ENCODE assay signal across 21 cellular contexts in the genomic region with DNA sequence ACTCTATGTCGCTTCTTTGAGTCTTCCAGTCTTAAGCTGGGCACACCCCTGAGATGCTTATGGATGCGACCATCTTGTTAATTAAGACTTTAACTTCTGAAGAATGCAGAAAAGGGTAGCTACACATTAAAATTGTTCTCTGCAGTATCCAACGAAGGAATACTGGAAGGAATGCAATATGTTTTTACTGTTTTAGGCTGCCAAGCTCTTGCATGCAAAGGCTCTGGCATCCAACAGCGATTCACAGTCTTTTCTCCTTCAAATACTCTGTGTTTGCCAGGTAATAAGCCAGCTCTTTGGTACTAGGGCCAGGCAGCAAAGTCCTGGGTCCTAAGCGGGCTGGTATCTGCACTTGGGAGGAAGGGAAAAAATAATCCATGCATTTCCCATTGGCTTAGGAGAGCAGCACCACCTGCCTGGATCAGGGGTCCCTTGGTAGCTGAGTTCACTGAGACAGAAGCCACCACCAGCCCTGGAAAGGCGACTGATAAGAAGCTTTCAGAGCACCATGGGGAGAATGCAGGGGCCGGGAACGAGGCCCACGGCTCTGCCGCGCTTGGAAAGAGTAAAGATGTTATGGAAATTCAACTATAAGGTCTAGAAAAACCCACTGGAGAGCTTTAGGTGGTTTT.
"Had no signal": no experiment of that assay in that cellular context is flagged by ENCODE, and none has a peak within 500 bp of the region (broad histone marks: within the 10 kb centered on the region; RNA-seq: fewer than 3 reads in every experiment).

No MANE protein-coding gene starts in this region.

- H3K9me3 ChIP-seq: ascending aorta, stomach, thyroid gland, upper lobe of left lung had no signal

- H3K36me3 ChIP-seq: ascending aorta, brain microvascular endothelial cell, stomach, thyroid gland, upper lobe of left lung had no signal

- H3K36me3 Mint-ChIP-seq: activated naive CD8-positive, alpha-beta T cell; stimulated activated naive B cell treated with anti-CD40 and anti-IgM and Interleukin-4, amounts not matched to agents 10 μg/mL and 1 μg/mL and 100 μg/mL, for 72 hours had no signal

- DNase-seq: activated CD4-positive, alpha-beta T cell treated with anti-CD3 and anti-CD28 coated beads for 4 hours; activated CD4-positive, alpha-beta T cell treated with anti-CD3 and anti-CD28 coated beads, Interleukin-2, amount 50 U/mL, for 4 hours; activated naive CD4-positive, alpha-beta T cell treated with Interleukin-2 at 50 U/mL for 16 hours; activated T-cell treated with anti-CD3 and anti-CD28 coated beads, Interleukin-2, amount 50 U/mL, for 48 hours; brain microvascular endothelial cell; foreskin melanocyte; mesenchymal stem cell; naive thymus-derived CD8-positive, alpha-beta T cell; occipital lobe; right cardiac atrium; stimulated activated CD4-positive, alpha-beta T cell treated with anti-CD3 and anti-CD28 coated beads, Interleukin-15, amount 100 ng/mL, for 24 hours; stimulated activated CD4-positive, alpha-beta T cell treated with anti-CD3 and anti-CD28 coated beads, Interleukin-2, amount 100 ng/mL, for 24 hours; stimulated activated naive B cell treated with anti-CD40 and anti-IgM and Interleukin-4, amounts not matched to agents 10 μg/mL and 1 μg/mL and 100 μg/mL, for 72 hours; stomach; thyroid gland had no signal

- H3K4me3 Mint-ChIP-seq: activated naive CD8-positive, alpha-beta T cell; naive thymus-derived CD8-positive, alpha-beta T cell; neural crest cell; stimulated activated naive B cell treated with anti-CD40 and anti-IgM and Interleukin-4, amounts not matched to agents 10 μg/mL and 1 μg/mL and 100 μg/mL, for 72 hours had no signal

- H3K27ac Mint-ChIP-seq: activated naive CD8-positive, alpha-beta T cell; activated T-helper 2 cell treated with anti-CD3 and anti-CD28 coated beads, Interferon-gamma antibody, Interleukin-2, Interleukin-4, amounts not matched to agents 10 μg/mL and 5 μg/mL and 100 μg/mL, durations not matched to agents 14 hours and 24 hours and 36 hours; naive thymus-derived CD8-positive, alpha-beta T cell; stimulated activated naive B cell treated with anti-CD40 and anti-IgM and Interleukin-4, amounts not matched to agents 10 μg/mL and 1 μg/mL and 100 μg/mL, for 72 hours had no signal

- H3K4me1 ChIP-seq: ascending aorta, parathyroid adenoma, upper lobe of left lung had no signal

- H3K27me3 ChIP-seq: ascending aorta, brain microvascular endothelial cell, thyroid gland, upper lobe of left lung had no signal

- ATAC-seq: naive thymus-derived CD8-positive, alpha-beta T cell; right cardiac atrium; stimulated activated naive B cell treated with anti-CD40 and anti-IgM and Interleukin-4, amounts not matched to agents 10 μg/mL and 1 μg/mL and 100 μg/mL, for 72 hours had no signal

- H3K9ac ChIP-seq: parathyroid adenoma had no signal

- H3K4me1 Mint-ChIP-seq: stimulated activated naive B cell treated with anti-CD40 and anti-IgM and Interleukin-4, amounts not matched to agents 10 μg/mL and 1 μg/mL and 100 μg/mL, for 72 hours had no signal

- H3K9me3 Mint-ChIP-seq: activated T-helper 2 cell treated with anti-CD3 and anti-CD28 coated beads, Interferon-gamma antibody, Interleukin-2, Interleukin-4, amounts not matched to agents 10 μg/mL and 5 μg/mL and 100 μg/mL, durations not matched to agents 14 hours and 24 hours and 36 hours; naive thymus-derived CD8-positive, alpha-beta T cell; neural crest cell; stimulated activated naive B cell treated with anti-CD40 and anti-IgM and Interleukin-4, amounts not matched to agents 10 μg/mL and 1 μg/mL and 100 μg/mL, for 72 hours had no signal

- H3K4me3 ChIP-seq: ascending aorta, stomach, thyroid gland, upper lobe of left lung had no signal
